In the genomic region with DNA sequence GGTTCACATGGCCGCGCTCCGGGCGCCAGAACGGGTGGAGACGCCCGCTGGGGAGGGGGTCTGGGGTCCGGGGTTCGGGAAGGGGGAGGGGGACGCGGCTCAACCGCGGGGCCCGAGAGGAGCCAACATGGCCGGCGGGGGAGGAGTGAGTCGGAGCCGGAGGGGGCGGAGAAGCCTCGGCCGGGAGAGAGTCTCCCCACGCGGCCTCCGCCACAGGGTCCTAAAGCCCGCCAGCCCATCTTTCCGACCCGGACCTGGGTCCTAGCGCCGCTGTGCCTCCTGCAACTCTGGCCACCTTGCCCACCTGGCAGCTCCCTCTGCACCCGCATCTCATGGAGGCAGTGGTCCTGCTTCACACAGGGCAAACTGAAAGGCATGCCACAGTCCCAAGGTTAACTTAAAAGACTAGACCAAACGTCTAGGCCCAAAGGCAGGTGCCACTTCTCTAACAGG, we compare ENCODE assay signal across 8 cellular contexts. TPM values are rescaled to one million over a fixed set of nuclear protein-coding genes. Genes with fewer than 3 reads are reported as not detected.
DNase-seq lines count a peak whose midpoint lies in the region; ATAC-seq and TF ChIP-seq lines count a peak whose summit lies in the region.

A gene (minus strand): TSS at position 147 of the 453 bp plus-strand sequence. CDS start 12,796 bp downstream, outside the sequence.

- intact Hi-C loops in right cardiac atrium (cut with DNase I) (no loop called here), psoas muscle (cut with DNase I) (loop anchor here in 1 of 2 donors (5.0 kb wide), 1 partner anchor 108 kb away; a partner anchor contains a TSS)

- peak within 1 kb of the TSS; percentile 95 for H3K27ac ChIP-seq in right cardiac atrium (ENCODE audit: low read length)
- H3K27ac ChIP-seq in psoas muscle: peak within 1 kb of the TSS; percentile 92

- H3K9me3 ChIP-seq in right cardiac atrium (ENCODE audit: control insufficient read depth, low read length) (no peaks in the 10 kb centered on the region), psoas muscle (no peaks in the 10 kb centered on the region)

- ATAC-seq in GM18502 (IDR thresholded peaks at IDR 0.05; ENCODE audit: poor library complexity, unreplicated experiment): peak; percentile 55
- peak; percentile 47 for ATAC-seq in HG02938 (IDR thresholded peaks at IDR 0.05; ENCODE audit: unreplicated experiment)
- peak; percentile 89 to 91 for ATAC-seq in right cardiac atrium
- peak; percentile 86 to 88 (median 86) for ATAC-seq in psoas muscle

- H3K27me3 ChIP-seq in right cardiac atrium (ENCODE audit: control insufficient read depth, insufficient read depth) (no peaks in the 10 kb centered on the region), psoas muscle (ENCODE audit: insufficient read depth in 3 of 3, low read length in 2 of 3) (no peaks in the 10 kb centered on the region)

- H3K36me3 ChIP-seq in psoas muscle (ENCODE audit: insufficient read depth in 1 of 2, low read depth in 1 of 2): peaks cover 0 to 12% of the 10 kb centered on the region in 2 donors

- 1% methylated on average over 31 of the region's 31 CpGs for WGBS in right cardiac atrium
- 0 to 1% (median 1%) methylated on average over 17 to 31 of the region's 31 CpGs for WGBS in psoas muscle, 3 donors

- no peak for TF ChIP-seq CTCF in psoas muscle (IDR thresholded peaks at IDR 0.05)

- peaks cover 12% of the 10 kb centered on the region for H3K4me1 ChIP-seq in right cardiac atrium (ENCODE audit: control insufficient read depth, insufficient read depth, low read length)
- peaks cover 48% of the 10 kb centered on the region for H3K4me1 ChIP-seq in psoas muscle

- DNase-seq in NCI-H187 treated with DMSO at 0.1 percent for 48 hours (lab: John Stamatoyannopoulos, UW) (peak; percentile 54), T-helper 22 cell (ENCODE audit: low read depth) (peak; percentile 73), anterior cingulate cortex (lab: John Stamatoyannopoulos, UW) (peak; percentile 20 to 96 (median 86)), right cardiac atrium (peak; percentile 89 to 96 (median 95)), psoas muscle (peak; percentile 91 to 93), ureter (ENCODE audit: low spot score) (peak; percentile 89)

- H3K4me3 ChIP-seq in right cardiac atrium (ENCODE audit: low read length) (peak within 1 kb of the TSS; percentile 89), psoas muscle (peak within 1 kb of the TSS; percentile 82)

RNA-seq across cellular contexts. Expression of the gene that starts here (rescaled TPM):
- 10 to 100 TPM; 38.4 to 49.2 (median 48.1) TPM for total RNA-seq in right cardiac atrium
- polyA plus RNA-seq in right cardiac atrium: 30.2 TPM
- 10 to 100 TPM; 41.0 to 53.8 (median 47.7) TPM for total RNA-seq in psoas muscle
- 10 to 100 TPM; 10.0 to 39.4 (median 25.5) TPM for polyA plus RNA-seq in psoas muscle
- total RNA-seq in ureter: 141 TPM

Comparison
In these comparisons a context has a peak if more than half of its experiments do, and no peak if none do; other contexts are left out.
1. Peak in every context shown above with its lines: DNase-seq, ATAC-seq, H3K4me3 ChIP-seq and H3K27ac ChIP-seq.